ENCODE assay signal across 29 cellular contexts in genomic region chr9:69425402-69425801, GRCh38.
DNase-seq lines count a peak whose midpoint lies in the region; ATAC-seq lines count a peak whose summit lies in the region.
"Had no signal": no experiment of that assay in that cellular context is flagged by ENCODE, and none has a peak within 500 bp of the region (broad histone marks: within the 10 kb centered on the region; RNA-seq: fewer than 3 reads in every experiment).

No MANE protein-coding gene starts in this region.

- DNase-seq in Ammon's horn (ENCODE audit: low spot score) (peak; percentile 78), NCI-H510A (lab: John Stamatoyannopoulos, UW) (peak; percentile 72), nucleus accumbens (lab: John Stamatoyannopoulos, UW) (peak in 34 of 56 donors; percentile 4 to 65 (median 34)), NCI-H1092 (lab: John Stamatoyannopoulos, UW) (no peak), NCI-H446 (lab: John Stamatoyannopoulos, UW) (no peak)
- DNase-seq: activated CD4-positive, alpha-beta T cell treated with anti-CD3 and anti-CD28 coated beads for 4 hours; activated CD8-positive, alpha-beta T cell treated with anti-CD3 and anti-CD28 coated beads, Interleukin-2, amount 10 ng/mL, durations not matched to agents 7 days and 5 days; activated naive CD4-positive, alpha-beta T cell treated with anti-CD3 and anti-CD28 coated beads, Interleukin-2, amount 10 ng/mL, durations not matched to agents 7 days and 5 days; adrenal gland; CD8-positive, alpha-beta T cell; colonic mucosa; effector CD8-positive, alpha-beta T cell; immature natural killer cell; MG63; NCI-H1417 treated with DMSO at 0.1 percent for 48 hours; NCI-H2081 treated with DMSO at 0.1 percent for 48 hours; NCI-H526 treated with DMSO at 0.1 percent for 48 hours; right cardiac atrium; SIG-M5; stimulated activated naive CD8-positive, alpha-beta T cell treated with anti-CD3 and anti-CD28 coated beads, Interleukin-15, Interleukin-2, amounts not matched to agents 100 U/mL and 50 U/mL, for 24 hours; T-helper 9 cell had no signal

- H3K27ac ChIP-seq in cingulate gyrus (ENCODE audit: low read depth, low read length): peak overlapping the region; percentile 63
- H3K27ac ChIP-seq: adrenal gland, colonic mucosa, gastroesophageal sphincter, HL-60, KMS-11, parathyroid adenoma, vagina had no signal

- ATAC-seq in GM18519 (IDR thresholded peaks at IDR 0.05; ENCODE audit: low FRiP score, unreplicated experiment): no peak
- no peak for ATAC-seq in GM18520 (IDR thresholded peaks at IDR 0.05; ENCODE audit: unreplicated experiment)
- ATAC-seq: activated CD8-positive, alpha-beta T cell treated with anti-CD3 and anti-CD28 coated beads, Interleukin-2, amount 10 ng/mL, durations not matched to agents 7 days and 5 days; CD8-positive, alpha-beta T cell; gastroesophageal sphincter; right cardiac atrium; stimulated activated naive CD8-positive, alpha-beta T cell treated with anti-CD3 and anti-CD28 coated beads, Interleukin-15, Interleukin-2, amounts not matched to agents 100 U/mL and 50 U/mL, for 24 hours had no signal

Comparison
In these comparisons a context has a peak if more than half of its experiments do, and no peak if none do; other contexts are left out.
1. DNase-seq: peak in Ammon's horn (single experiment), NCI-H510A (single experiment) and nucleus accumbens (34 of 56); none in NCI-H1092 (single experiment) and NCI-H446 (0 of 2).